Comparison of ENCODE assay signal across 31 cellular contexts in the genomic region with DNA sequence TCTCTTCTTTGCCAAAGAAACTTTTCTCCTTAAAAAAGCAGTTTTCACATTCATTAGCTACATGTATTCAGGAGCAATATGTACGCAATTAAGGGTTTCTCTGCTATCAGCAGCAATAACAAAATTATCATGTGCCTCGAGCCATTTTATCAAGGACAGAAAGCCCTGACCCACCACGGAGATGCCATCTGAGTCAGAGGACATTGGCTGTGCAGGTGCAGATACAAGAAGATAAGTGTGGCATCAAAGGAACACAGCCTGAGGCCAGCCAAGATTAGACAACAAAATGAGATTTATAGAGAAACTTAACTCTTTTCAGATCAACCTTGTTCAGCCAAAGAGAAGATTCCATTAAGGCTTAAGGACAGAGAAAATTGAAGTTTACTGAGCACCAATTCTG.
"Had no signal": no experiment of that assay in that cellular context is flagged by ENCODE, and none has a peak within 500 bp of the region (broad histone marks: within the 10 kb centered on the region; RNA-seq: fewer than 3 reads in every experiment).

No MANE protein-coding gene starts in this region.

- ATAC-seq: left colon; left lung; lower lobe of right lung; naive thymus-derived CD8-positive, alpha-beta T cell; pancreas; right cardiac atrium; sciatic nerve; stimulated activated naive B cell treated with anti-CD40 and anti-IgM and Interleukin-4, amounts not matched to agents 10 μg/mL and 1 μg/mL and 100 μg/mL, for 72 hours; stimulated activated naive CD8-positive, alpha-beta T cell treated with anti-CD3 and anti-CD28 coated beads, Interleukin-15, Interleukin-2, amounts not matched to agents 100 U/mL and 50 U/mL, for 24 hours had no signal

- H3K4me3 Mint-ChIP-seq: immature natural killer cell; naive thymus-derived CD8-positive, alpha-beta T cell; nephron; neural crest cell; stimulated activated naive B cell treated with anti-CD40 and anti-IgM and Interleukin-4, amounts not matched to agents 10 μg/mL and 1 μg/mL and 100 μg/mL, for 72 hours had no signal

- H3K27ac ChIP-seq: left lung, lower lobe of right lung, pancreas, prostate gland, skin epidermis, stomach, testis, thyroid gland, transverse colon, upper lobe of left lung, vagina had no signal

- DNase-seq: immature natural killer cell; kidney; left colon; left lung; lower lobe of right lung; mammary epithelial cell; mesenchymal stem cell; naive thymus-derived CD8-positive, alpha-beta T cell; nucleus accumbens; pancreas; posterior cingulate gyrus; retina; right cardiac atrium; stimulated activated CD4-positive, alpha-beta T cell treated with anti-CD3 and anti-CD28 coated beads, Interleukin-12 subunit alpha, Interleukin-12 subunit beta, amount 100 ng/mL, for 4 hours; stimulated activated CD4-positive, alpha-beta T cell treated with anti-CD3 and anti-CD28 coated beads, Interleukin-15, amount 100 ng/mL, for 24 hours; stimulated activated CD4-positive, alpha-beta T cell treated with anti-CD3 and anti-CD28 coated beads, Interleukin-2, amount 100 ng/mL, for 24 hours; stimulated activated CD4-positive, alpha-beta T cell treated with anti-CD3 and anti-CD28 coated beads, Interleukin-4, amount 100 ng/mL, for 1 hour; stimulated activated naive B cell treated with anti-CD40 and anti-IgM and Interleukin-4, amounts not matched to agents 10 μg/mL and 1 μg/mL and 100 μg/mL, for 72 hours; stimulated activated naive CD8-positive, alpha-beta T cell treated with anti-CD3 and anti-CD28 coated beads, Interleukin-15, Interleukin-2, amounts not matched to agents 100 U/mL and 50 U/mL, for 24 hours; stomach; testis; thyroid gland; transverse colon; upper lobe of left lung had no signal

- H3K4me1 Mint-ChIP-seq: immature natural killer cell, nephron, neural crest cell had no signal

- H3K27me3 Mint-ChIP-seq: stimulated activated naive B cell treated with anti-CD40 and anti-IgM and Interleukin-4, amounts not matched to agents 10 μg/mL and 1 μg/mL and 100 μg/mL, for 72 hours had no signal

- FAIRE-seq: islet of Langerhans, pancreas had no signal

- H3K4me1 ChIP-seq: left lung, lower lobe of right lung, pancreas, prostate gland, stomach, testis, thyroid gland, transverse colon, upper lobe of left lung, vagina had no signal

- H3K36me3 ChIP-seq: left lung, lower lobe of right lung, pancreas, prostate gland, stomach, thyroid gland, transverse colon, upper lobe of left lung, vagina had no signal

- H3K4me3 ChIP-seq: left lung, lower lobe of right lung, pancreas, prostate gland, skin epidermis, stomach, testis, thyroid gland, transverse colon, upper lobe of left lung, vagina had no signal

- H3K27ac Mint-ChIP-seq: immature natural killer cell; naive thymus-derived CD8-positive, alpha-beta T cell; nephron; stimulated activated naive B cell treated with anti-CD40 and anti-IgM and Interleukin-4, amounts not matched to agents 10 μg/mL and 1 μg/mL and 100 μg/mL, for 72 hours had no signal

- H3K36me3 Mint-ChIP-seq: immature natural killer cell; naive thymus-derived CD8-positive, alpha-beta T cell; stimulated activated naive B cell treated with anti-CD40 and anti-IgM and Interleukin-4, amounts not matched to agents 10 μg/mL and 1 μg/mL and 100 μg/mL, for 72 hours had no signal

- H3K9me3 ChIP-seq: left lung, lower lobe of right lung, pancreas, prostate gland, stomach, testis, thyroid gland, transverse colon, upper lobe of left lung, vagina had no signal

- H3K27me3 ChIP-seq: left lung, pancreas, stomach, testis, thyroid gland, transverse colon, upper lobe of left lung, vagina had no signal
